1 cellular context compared by ENCODE assay signal in the genomic region with DNA sequence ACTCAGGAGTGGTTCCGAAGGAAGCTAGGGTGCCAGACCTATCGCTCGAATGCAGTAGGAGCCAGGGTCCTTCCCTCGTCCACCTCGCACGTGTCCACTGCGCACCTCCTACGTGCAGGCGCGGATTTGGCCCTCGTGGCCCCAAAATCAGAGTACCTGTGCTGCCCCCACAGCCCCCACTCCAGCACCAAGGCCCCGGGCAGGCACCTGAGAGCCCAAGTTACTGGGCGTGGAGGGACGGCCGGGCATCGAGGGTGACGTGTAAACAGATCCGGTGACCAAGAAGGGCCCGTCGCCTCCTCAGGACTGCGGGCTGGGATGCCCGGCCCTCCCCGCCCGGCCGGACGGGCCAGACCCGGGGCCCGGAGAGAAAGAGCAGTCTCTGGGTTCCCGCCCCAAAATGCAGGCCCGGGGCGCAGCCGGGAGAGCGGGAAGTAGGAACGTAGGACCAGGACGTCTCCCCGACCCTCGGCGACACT.
TF ChIP-seq lines count a peak whose summit lies in the region.

No MANE protein-coding gene starts in this region.

TF ChIP-seq in K562, 482 proteins besides CTCF, POLR2A, EP300 and RAD21 (continued from another document):
- TF ChIP-seq MYC (IDR thresholded peaks at IDR 0.05; ENCODE audit: low read depth, low read length) = peak; percentile 41; the same call in 1 of the 2 replicates
- TF ChIP-seq MYC (CRISPR knock-in tag; IDR thresholded peaks at IDR 0.05; ENCODE audit: borderline replicate concordance, low read depth) = no peak
- 0 out of 2 replicates have a peak, but pooled peaks have one; percentile 35 for TF ChIP-seq ZNF830 (CRISPR knock-in tag; IDR thresholded peaks at IDR 0.05)
- peak; percentile 71; the same call in 1 of the 2 replicates for TF ChIP-seq ZNF592 (IDR thresholded peaks at IDR 0.05)
- TF ChIP-seq NFXL1 (CRISPR knock-in tag; IDR thresholded peaks at IDR 0.05) = no peak
- 0 out of 4 replicates have a peak, but pooled peaks of 1 of the 2 experiments have one; percentile 44 for TF ChIP-seq HDAC1 (IDR thresholded peaks at IDR 0.05)
- peak; percentile 57 for TF ChIP-seq CHD1 (IDR thresholded peaks at IDR 0.05; ENCODE audit: low read length)
- no peak for TF ChIP-seq ZBTB43 (CRISPR knock-in tag; IDR thresholded peaks at IDR 0.05)
- TF ChIP-seq L3MBTL2 (IDR thresholded peaks at IDR 0.05) = peak; percentile 73
- TF ChIP-seq IRF1 (CRISPR knock-in tag; IDR thresholded peaks at IDR 0.05; ENCODE audit: borderline replicate concordance) = 0 out of 2 replicates have a peak, but pooled peaks have one; percentile 25
- TF ChIP-seq, protein P1, sequence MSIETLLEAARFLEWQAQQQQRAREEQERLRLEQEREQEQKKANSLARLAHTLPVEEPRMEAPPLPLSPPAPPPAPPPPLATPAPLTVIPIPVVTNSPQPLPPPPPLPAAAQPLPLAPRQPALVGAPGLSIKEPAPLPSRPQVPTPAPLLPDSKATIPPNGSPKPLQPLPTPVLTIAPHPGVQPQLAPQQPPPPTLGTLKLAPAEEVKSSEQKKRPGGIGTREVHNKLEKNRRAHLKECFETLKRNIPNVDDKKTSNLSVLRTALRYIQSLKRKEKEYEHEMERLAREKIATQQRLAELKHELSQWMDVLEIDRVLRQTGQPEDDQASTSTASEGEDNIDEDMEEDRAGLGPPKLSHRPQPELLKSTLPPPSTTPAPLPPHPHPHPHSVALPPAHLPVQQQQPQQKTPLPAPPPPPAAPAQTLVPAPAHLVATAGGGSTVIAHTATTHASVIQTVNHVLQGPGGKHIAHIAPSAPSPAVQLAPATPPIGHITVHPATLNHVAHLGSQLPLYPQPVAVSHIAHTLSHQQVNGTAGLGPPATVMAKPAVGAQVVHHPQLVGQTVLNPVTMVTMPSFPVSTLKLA (conservative IDR thresholded peaks at IDR 0.05) = peak; percentile 31 to 63; a peak in 2 of 4 replicates
- peak; percentile 22; the same call in 1 of the 2 replicates for TF ChIP-seq ZBTB7A (IDR thresholded peaks at IDR 0.05; ENCODE audit: borderline replicate concordance, control insufficient read depth, low read depth, low read length)
- TF ChIP-seq ZNF589 (CRISPR knock-in tag; IDR thresholded peaks at IDR 0.05; ENCODE audit: low read depth) = 0 out of 2 replicates have a peak, but pooled peaks have one; percentile 10
- TF ChIP-seq EP400 (IDR thresholded peaks at IDR 0.05) = peak; percentile 36; the same call in 1 of the 2 replicates
